ENCODE assay signal across 14 cellular contexts in the genomic region with DNA sequence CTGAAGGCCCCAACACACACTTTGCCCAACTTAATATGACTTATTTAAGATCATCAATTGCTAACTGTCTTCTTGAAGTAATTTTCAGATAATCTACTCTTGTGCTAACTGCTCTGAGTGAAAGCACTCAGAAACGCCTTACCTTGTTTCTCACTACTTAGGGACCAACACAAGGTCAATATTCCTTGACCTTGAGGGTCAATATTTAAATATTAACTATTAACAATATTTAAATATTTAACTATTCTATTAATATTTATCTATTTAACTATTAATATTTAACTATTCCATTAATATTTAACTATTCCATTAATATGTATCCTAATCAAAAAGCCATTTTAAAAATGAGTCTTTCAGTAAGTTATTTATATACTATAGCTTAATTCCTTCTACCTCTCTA.
"Had no signal": no experiment of that assay in that cellular context is flagged by ENCODE, and none has a peak within 500 bp of the region (broad histone marks: within the 10 kb centered on the region; RNA-seq: fewer than 3 reads in every experiment).

No MANE protein-coding gene starts in this region.

- H3K27me3 Mint-ChIP-seq: memory B cell; natural killer cell treated with Interleukin-12 subunit alpha and Interleukin-12 subunit beta and Interleukin-15 and Interleukin-18, amount 100 ng/mL, for 72 hours had no signal

- H3K27ac ChIP-seq: breast epithelium, gastroesophageal sphincter, left lung had no signal

- H3K4me3 Mint-ChIP-seq: memory B cell; natural killer cell treated with Interleukin-12 subunit alpha and Interleukin-12 subunit beta and Interleukin-15 and Interleukin-18, amount 100 ng/mL, for 72 hours; T-helper 2 cell treated with Interferon-gamma antibody and Interleukin-4, amounts not matched to agents 5 μg/mL and 100 μg/mL, for 36 hours had no signal

- H3K27me3 ChIP-seq: breast epithelium, gastroesophageal sphincter, left lung had no signal

- ATAC-seq: gastroesophageal sphincter; left lung; mucosa of descending colon; natural killer cell treated with Interleukin-12 subunit alpha and Interleukin-12 subunit beta and Interleukin-15 and Interleukin-18, amount 100 ng/mL, for 72 hours; right cardiac atrium; stimulated activated naive CD8-positive, alpha-beta T cell treated with anti-CD3 and anti-CD28 coated beads, Interleukin-15, Interleukin-2, amounts not matched to agents 100 U/mL and 50 U/mL, for 24 hours had no signal

- H3K9me3 ChIP-seq: breast epithelium, gastroesophageal sphincter, left lung, mucosa of descending colon had no signal

- DNase-seq: activated CD4-positive, alpha-beta T cell treated with anti-CD3 and anti-CD28 coated beads, Interleukin-2, amount 50 U/mL, for 1 hour; activated CD8-positive, alpha-beta memory T cell treated with anti-CD3 and anti-CD28 coated beads for 24 hours; anterior cingulate cortex; erythroblast; left lung; mucosa of descending colon; nucleus accumbens; right cardiac atrium; stimulated activated naive CD8-positive, alpha-beta T cell treated with anti-CD3 and anti-CD28 coated beads, Interleukin-15, Interleukin-2, amounts not matched to agents 100 U/mL and 50 U/mL, for 24 hours had no signal

- H3K36me3 ChIP-seq: breast epithelium, gastroesophageal sphincter, left lung had no signal

- H3K4me3 ChIP-seq: breast epithelium, gastroesophageal sphincter, left lung, mucosa of descending colon had no signal

- H3K36me3 Mint-ChIP-seq: memory B cell; natural killer cell treated with Interleukin-12 subunit alpha and Interleukin-12 subunit beta and Interleukin-15 and Interleukin-18, amount 100 ng/mL, for 72 hours had no signal

- H3K9me3 Mint-ChIP-seq: memory B cell; natural killer cell treated with Interleukin-12 subunit alpha and Interleukin-12 subunit beta and Interleukin-15 and Interleukin-18, amount 100 ng/mL, for 72 hours; T-helper 2 cell treated with Interferon-gamma antibody and Interleukin-4, amounts not matched to agents 5 μg/mL and 100 μg/mL, for 36 hours had no signal

- H3K4me1 ChIP-seq: breast epithelium had no signal

- H3K27ac Mint-ChIP-seq: memory B cell; natural killer cell treated with Interleukin-12 subunit alpha and Interleukin-12 subunit beta and Interleukin-15 and Interleukin-18, amount 100 ng/mL, for 72 hours; T-helper 2 cell treated with Interferon-gamma antibody and Interleukin-4, amounts not matched to agents 5 μg/mL and 100 μg/mL, for 36 hours had no signal
